ENCODE assay signal across 10 cellular contexts in genomic region chr10:48444266-48444665, GRCh38.
A peak's percentile ranks its signal among the peaks of the same experiment; 100 is the strongest.
DNase-seq lines count a peak whose midpoint lies in the region; ATAC-seq, FAIRE-seq and TF ChIP-seq lines count a peak whose summit lies in the region.
"Had no signal": no experiment of that assay in that cellular context is flagged by ENCODE, and none has a peak within 500 bp of the region (broad histone marks: within the 10 kb centered on the region; RNA-seq: fewer than 3 reads in every experiment).

No MANE protein-coding gene starts in this region.

- in situ Hi-C loops in ACHN (cut with HindIII; ENCODE audit: low pct_ligation_motif_present, low pct_unique_long_range_greater_than_20kb, low sequenced_read_pairs), result no loop called here

- ATAC-seq in HCT116, result peak; percentile 65
- no peak for ATAC-seq in GM19467 (IDR thresholded peaks at IDR 0.05; ENCODE audit: unreplicated experiment)
- no peak for ATAC-seq in HG02678 (IDR thresholded peaks at IDR 0.05; ENCODE audit: unreplicated experiment)

- H3K27ac ChIP-seq in HCT116 (ENCODE audit: low read depth, low read length), result no peak overlapping the region

- BruUV-seq in HCT116 (replicated peaks; lab: Mats Ljungman, UMichigan), result no TSS peak

- intact Hi-C loops in HCT116 (cut with micrococcal nuclease), result no loop called here
- intact Hi-C loops in activated T-helper 1 cell treated with anti-CD3 and anti-CD28 coated beads, Interleukin-12 subunit alpha, Interleukin-12 subunit beta, Interleukin-2, Interleukin-4 antibody, amounts not matched to agents 30 ng/mL and 10 ng/mL and 1 ng/mL, durations not matched to agents 14 hours and 24 hours and 36 hours (cut with micrococcal nuclease), result no loop called here

- H3K9me3 Mint-ChIP-seq in activated T-helper 1 cell treated with anti-CD3 and anti-CD28 coated beads, Interleukin-12 subunit alpha, Interleukin-12 subunit beta, Interleukin-2, Interleukin-4 antibody, amounts not matched to agents 30 ng/mL and 10 ng/mL and 1 ng/mL, durations not matched to agents 14 hours and 24 hours and 36 hours, result no peaks in the 10 kb centered on the region
- H3K9me3 Mint-ChIP-seq: T-helper 1 cell treated with Interleukin-12 subunit alpha and Interleukin-12 subunit beta and Interleukin-4 antibody, amounts not matched to agents 30 μg/mL and 1 μg/mL, for 36 hours had no signal

- H3K4me1 Mint-ChIP-seq in activated T-helper 1 cell treated with anti-CD3 and anti-CD28 coated beads, Interleukin-12 subunit alpha, Interleukin-12 subunit beta, Interleukin-2, Interleukin-4 antibody, amounts not matched to agents 30 ng/mL and 10 ng/mL and 1 ng/mL, durations not matched to agents 14 hours and 24 hours and 36 hours (ENCODE audit: low read depth), result no peaks in the 10 kb centered on the region

- no peaks in the 10 kb centered on the region for H3K9me3 ChIP-seq in HCT116 (ENCODE audit: control insufficient read depth in 1 of 2, insufficient read depth in 1 of 2, low read depth in 1 of 2, low read length in 2 of 2)

- TF ChIP-seq CTCF in HCT116 (IDR thresholded peaks at IDR 0.05 in 2 of 3, conservative IDR thresholded peaks at IDR 0.05 in 1 of 3; ENCODE audit: borderline replicate concordance in 1 of 3, insufficient read depth in 1 of 3, low read depth in 2 of 3, low read length in 2 of 3), result peak; percentile 16 to 39 (median 32); a peak in 4 of 6 replicates

- no peaks in the 10 kb centered on the region for H3K36me3 ChIP-seq in HCT116 (ENCODE audit: control insufficient read depth in 1 of 2, insufficient read depth in 2 of 2, low read length in 2 of 2)

- DNase-seq in ACHN, result peak; percentile 35
- peak; percentile 12 for DNase-seq in HCT116 (ENCODE audit: low read depth, low spot score)
- DNase-seq in RKO (ENCODE audit: low spot score), result peak; percentile 77
- peak; percentile 29 to 38 for DNase-seq in frontal cortex (ENCODE audit: low spot score in 2 of 2)
- DNase-seq in NK-92 (lab: John Stamatoyannopoulos, UW; ENCODE audit: unreplicated experiment), result no peak
- DNase-seq in activated T-helper 1 cell treated with anti-CD3 and anti-CD28 coated beads, Interleukin-12 subunit alpha, Interleukin-12 subunit beta, Interleukin-2, Interleukin-4 antibody, amounts not matched to agents 30 ng/mL and 10 ng/mL and 1 ng/mL, durations not matched to agents 14 hours and 24 hours and 36 hours (ENCODE audit: low spot score), result no peak

- H3K4me3 Mint-ChIP-seq in activated T-helper 1 cell treated with anti-CD3 and anti-CD28 coated beads, Interleukin-12 subunit alpha, Interleukin-12 subunit beta, Interleukin-2, Interleukin-4 antibody, amounts not matched to agents 30 ng/mL and 10 ng/mL and 1 ng/mL, durations not matched to agents 14 hours and 24 hours and 36 hours, result no peak overlapping the region
- H3K4me3 Mint-ChIP-seq: T-helper 1 cell treated with Interleukin-12 subunit alpha and Interleukin-12 subunit beta and Interleukin-4 antibody, amounts not matched to agents 30 μg/mL and 1 μg/mL, for 36 hours had no signal

- POLR2A ChIA-PET in HCT116 (lab: Charles Lee), result no interaction called here

- FAIRE-seq in frontal cortex (lab: Jason Lieb, UNC), result no peak
- FAIRE-seq: islet of Langerhans had no signal

- no peaks in the 10 kb centered on the region for H4K20me1 ChIP-seq in HCT116 (ENCODE audit: insufficient read depth)

- no peaks in the 10 kb centered on the region for H3K27me3 ChIP-seq in HCT116 (ENCODE audit: insufficient read depth, low read length)

- no peaks in the 10 kb centered on the region; a peak in 1 of 4 replicates for H3K4me1 ChIP-seq in HCT116 (ENCODE audit: control insufficient read depth in 1 of 2, insufficient read depth in 2 of 2, low read length in 2 of 2)

- TF ChIP-seq POLR2A in HCT116 (IDR thresholded peaks at IDR 0.05; ENCODE audit: borderline replicate concordance, extremely low read depth, insufficient read depth, insufficient read length), result no peak

- peaks cover 2% of the 10 kb centered on the region for H3K27me3 Mint-ChIP-seq in activated T-helper 1 cell treated with anti-CD3 and anti-CD28 coated beads, Interleukin-12 subunit alpha, Interleukin-12 subunit beta, Interleukin-2, Interleukin-4 antibody, amounts not matched to agents 30 ng/mL and 10 ng/mL and 1 ng/mL, durations not matched to agents 14 hours and 24 hours and 36 hours (ENCODE audit: insufficient read depth)

- CTCF ChIA-PET in HCT116 (lab: Charles Lee), result interaction anchor here (0.6 to 2.0 kb wide), 5 partner anchors 19 to 212 kb away, joined by 3 to 17 read pairs (median 4); no protein-coding TSS in a partner anchor

- H3K4me2 ChIP-seq in HCT116 (ENCODE audit: low read length), result no peak overlapping the region

- H3K27ac Mint-ChIP-seq in activated T-helper 1 cell treated with anti-CD3 and anti-CD28 coated beads, Interleukin-12 subunit alpha, Interleukin-12 subunit beta, Interleukin-2, Interleukin-4 antibody, amounts not matched to agents 30 ng/mL and 10 ng/mL and 1 ng/mL, durations not matched to agents 14 hours and 24 hours and 36 hours, result no peak overlapping the region
- H3K27ac Mint-ChIP-seq: T-helper 1 cell treated with Interleukin-12 subunit alpha and Interleukin-12 subunit beta and Interleukin-4 antibody, amounts not matched to agents 30 μg/mL and 1 μg/mL, for 36 hours had no signal

- peak; percentile 51 for TF ChIP-seq RAD21 in HCT116 (IDR thresholded peaks at IDR 0.05; ENCODE audit: low read depth)

- H3K9ac ChIP-seq in HCT116 (ENCODE audit: low read length), result no peak overlapping the region

- no peaks in the 10 kb centered on the region for H3K9me2 ChIP-seq in HCT116 (ENCODE audit: insufficient read depth)

- no peak overlapping the region for H2AFZ ChIP-seq in HCT116 (ENCODE audit: low read depth, low read length, poor library complexity, severe bottlenecking)

- no peaks in the 10 kb centered on the region for H3K36me3 Mint-ChIP-seq in activated T-helper 1 cell treated with anti-CD3 and anti-CD28 coated beads, Interleukin-12 subunit alpha, Interleukin-12 subunit beta, Interleukin-2, Interleukin-4 antibody, amounts not matched to agents 30 ng/mL and 10 ng/mL and 1 ng/mL, durations not matched to agents 14 hours and 24 hours and 36 hours (ENCODE audit: low read depth)

- RAD21 ChIA-PET in HCT116 (lab: Charles Lee; ENCODE audit: low non-redundant PET in 1 of 2, low total read pairs in 2 of 2, uncharacterized antibody in 2 of 2, unreplicated experiment in 2 of 2), result interaction anchor here in 1 of 2 experiments (1.4 kb wide), 1 partner anchor 81 kb away, joined by 4 read pairs; no protein-coding TSS in a partner anchor

- no peak overlapping the region for H3K4me3 ChIP-seq in HCT116 (replicated peaks in 1 of 2; ENCODE audit: low read depth in 1 of 2, low read length in 2 of 2)

- no peaks in the 10 kb centered on the region for H3K79me2 ChIP-seq in HCT116 (ENCODE audit: insufficient read depth, low read length)

TF ChIP-seq in HCT116, 20 proteins besides CTCF, POLR2A, EP300 and RAD21 (continues in another document):
- TF ChIP-seq SP1 (IDR thresholded peaks at IDR 0.05; ENCODE audit: low read depth) (no peak), EZH2 (IDR thresholded peaks at IDR 0.05) (no peak), ZBTB33 (IDR thresholded peaks at IDR 0.05; ENCODE audit: extremely low read depth, insufficient replicate concordance, low read length) (no peak), EGR1 (IDR thresholded peaks at IDR 0.05; ENCODE audit: low read depth) (no peak), EZH2phosphoT487 (IDR thresholded peaks at IDR 0.05; ENCODE audit: borderline replicate concordance) (no peak), REST (IDR thresholded peaks at IDR 0.05; ENCODE audit: low read depth) (no peak), ELF1 (IDR thresholded peaks at IDR 0.05; ENCODE audit: borderline replicate concordance, low read depth) (no peak), ZFX (IDR thresholded peaks at IDR 0.05) (no peak)
- TF ChIP-seq, protein P1, sequence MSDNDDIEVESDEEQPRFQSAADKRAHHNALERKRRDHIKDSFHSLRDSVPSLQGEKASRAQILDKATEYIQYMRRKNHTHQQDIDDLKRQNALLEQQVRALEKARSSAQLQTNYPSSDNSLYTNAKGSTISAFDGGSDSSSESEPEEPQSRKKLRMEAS (IDR thresholded peaks at IDR 0.05), result no peak

Comparison
In these comparisons a context has a peak if more than half of its experiments do, and no peak if none do; other contexts are left out.
1. DNase-seq: peak in ACHN (single experiment), HCT116 (single experiment), RKO (single experiment) and frontal cortex (2 of 2); none in NK-92 (single experiment) and activated T-helper 1 cell treated with anti-CD3 and anti-CD28 coated beads, Interleukin-12 subunit alpha, Interleukin-12 subunit beta, Interleukin-2, Interleukin-4 antibody, amounts not matched to agents 30 ng/mL and 10 ng/mL and 1 ng/mL, durations not matched to agents 14 hours and 24 hours and 36 hours (single experiment).